13 cellular contexts compared by ENCODE assay signal in the genomic region with DNA sequence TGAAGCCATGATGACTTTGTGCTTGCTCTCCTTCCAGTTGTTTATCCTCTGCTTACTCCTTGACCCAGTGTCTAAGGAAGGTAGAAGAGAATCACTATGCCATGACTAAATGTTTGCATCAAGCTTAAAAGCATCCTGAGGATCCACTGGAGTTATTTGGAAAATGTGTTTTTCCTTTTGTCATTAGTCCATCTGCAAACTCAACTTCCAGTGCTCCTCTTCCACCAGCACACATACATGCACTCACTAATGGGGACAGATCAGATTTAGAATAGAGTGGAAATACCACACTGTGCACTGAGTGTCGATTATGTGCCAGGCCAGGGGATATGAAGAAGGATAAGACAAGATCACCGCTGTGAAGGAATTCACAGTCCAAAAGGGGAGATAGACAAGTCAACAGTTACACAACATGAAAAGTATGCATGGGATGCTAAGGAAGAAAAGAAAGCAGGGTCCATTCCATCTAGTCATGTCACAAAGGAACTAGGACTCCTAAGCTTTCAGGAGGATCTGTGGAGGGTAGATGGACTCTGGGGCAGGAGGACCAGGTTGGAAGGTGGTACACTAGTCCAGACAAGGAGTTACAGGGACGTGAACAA. TPM values are rescaled to one million over a fixed set of nuclear protein-coding genes. Genes with fewer than 3 reads are reported as not detected.
DNase-seq lines count a peak whose midpoint lies in the region; ATAC-seq, FAIRE-seq and TF ChIP-seq lines count a peak whose summit lies in the region.
"Had no signal": no experiment of that assay in that cellular context is flagged by ENCODE, and none has a peak within 500 bp of the region (broad histone marks: within the 10 kb centered on the region; RNA-seq: fewer than 3 reads in every experiment).

No MANE protein-coding gene starts in this region.

- 0 out of 2 replicates have a peak overlapping the region, but pooled peaks have one; percentile 6 for H3K4ac ChIP-seq in IMR-90 (ENCODE audit: low read depth, low read length)

- 86% methylated on average over 1 of the region's 3 CpGs; no CpG with 5 or more reads in 1 of the 2 experiments for WGBS in IMR-90 (ENCODE audit: extremely low coverage in 2 of 2, insufficient read length in 1 of 2), 2 experiments

- H3K4me1 Mint-ChIP-seq in CD4-positive, alpha-beta T cell (ENCODE audit: low read depth): peaks cover 63% of the 10 kb centered on the region
- H3K4me1 Mint-ChIP-seq in astrocyte (ENCODE audit: low read depth, unreplicated experiment): peaks cover 35% of the 10 kb centered on the region
- peaks cover 33 to 76% (median 71%) of the 10 kb centered on the region in 7 donors for H3K4me1 Mint-ChIP-seq in naive thymus-derived CD4-positive, alpha-beta T cell

- no peaks in the 10 kb centered on the region for H3K36me3 ChIP-seq in IMR-90 (ENCODE audit: control insufficient read depth, insufficient read depth, low read length)
- H3K36me3 ChIP-seq in astrocyte (ENCODE audit: insufficient read depth, low read length): peaks cover 6% of the 10 kb centered on the region
- H3K36me3 ChIP-seq in naive thymus-derived CD4-positive, alpha-beta T cell (ENCODE audit: control insufficient read depth in 2 of 3, insufficient read depth in 3 of 3, low read length in 3 of 3): peaks cover 16 to 37% (median 20%) of the 10 kb centered on the region in 3 experiments
- peaks cover 28% of the 10 kb centered on the region for H3K36me3 ChIP-seq in effector memory CD4-positive, alpha-beta T cell (ENCODE audit: control insufficient read depth, insufficient read depth, low read length)

- no peak overlapping the region for H2BK15ac ChIP-seq in IMR-90 (ENCODE audit: low read depth, low read length)

- H2AK5ac ChIP-seq in IMR-90 (ENCODE audit: low read depth, low read length): no peak overlapping the region

- no peak overlapping the region for H3K4me3 ChIP-seq in IMR-90 (ENCODE audit: insufficient read depth, low read depth, low read length)
- H3K4me3 ChIP-seq in astrocyte (ENCODE audit: insufficient read depth, low read depth, low read length): peak overlapping the region; percentile 32
- H3K4me3 ChIP-seq in naive thymus-derived CD4-positive, alpha-beta T cell (ENCODE audit: low read length): no peak overlapping the region
- H3K4me3 ChIP-seq in effector memory CD4-positive, alpha-beta T cell (ENCODE audit: insufficient read depth, low read depth, low read length, poor library complexity, severe bottlenecking): no peak overlapping the region

- TF ChIP-seq POLR2A in IMR-90 (IDR thresholded peaks at IDR 0.05; ENCODE audit: low read depth, low read length): no peak

- no peaks in the 10 kb centered on the region for H3K9me3 ChIP-seq in CD4-positive, alpha-beta T cell (ENCODE audit: control insufficient read depth, low read length)
- H3K9me3 ChIP-seq in IMR-90 (ENCODE audit: control insufficient read depth, insufficient read depth, low read length) (no peaks in the 10 kb centered on the region), astrocyte (ENCODE audit: insufficient read depth, low read depth, low read length) (no peaks in the 10 kb centered on the region)
- H3K9me3 ChIP-seq in naive thymus-derived CD4-positive, alpha-beta T cell (ENCODE audit: control insufficient read depth in 2 of 3, low read length in 3 of 3): no peaks in the 10 kb centered on the region
- no peaks in the 10 kb centered on the region for H3K9me3 ChIP-seq in effector memory CD4-positive, alpha-beta T cell (ENCODE audit: control insufficient read depth, low read length)

- H3K4me2 ChIP-seq in IMR-90 (ENCODE audit: low read depth, low read length) (no peak overlapping the region), astrocyte (ENCODE audit: low read length) (peak overlapping the region; percentile 94)

- no peaks in the 10 kb centered on the region for H3K27me3 ChIP-seq in CD4-positive, alpha-beta T cell (ENCODE audit: control insufficient read depth, insufficient read depth, low read length)
- H3K27me3 ChIP-seq in IMR-90 (ENCODE audit: control insufficient read depth, insufficient read depth, low read length) (no peaks in the 10 kb centered on the region), astrocyte (ENCODE audit: insufficient read depth, low read length) (no peaks in the 10 kb centered on the region)
- H3K27me3 ChIP-seq in naive thymus-derived CD4-positive, alpha-beta T cell (ENCODE audit: control insufficient read depth in 2 of 2, insufficient read depth in 2 of 2, low read length in 2 of 2): no peaks in the 10 kb centered on the region
- no peaks in the 10 kb centered on the region for H3K27me3 ChIP-seq in effector memory CD4-positive, alpha-beta T cell (replicated peaks; ENCODE audit: control insufficient read depth, insufficient read depth, low read length, poor library complexity, severe bottlenecking)

- H3K36me3 Mint-ChIP-seq in CD4-positive, alpha-beta T cell (ENCODE audit: low read depth): peaks cover 61% of the 10 kb centered on the region
- H3K36me3 Mint-ChIP-seq in astrocyte (ENCODE audit: low read depth, unreplicated experiment): no peaks in the 10 kb centered on the region
- H3K36me3 Mint-ChIP-seq in naive thymus-derived CD4-positive, alpha-beta T cell: peaks cover 10 to 34% (median 25%) of the 10 kb centered on the region in 5 donors

- no TSS peak for BruUV-seq in IMR-90 (replicated peaks; lab: Mats Ljungman, UMichigan)

- no peak overlapping the region for H4K5ac ChIP-seq in IMR-90 (ENCODE audit: low read depth, low read length)

- ATAC-seq in CD4-positive, alpha-beta T cell (ENCODE audit: poor library complexity): no peak
- ATAC-seq in IMR-90 (ENCODE audit: low read depth): no peak
- ATAC-seq in naive thymus-derived CD4-positive, alpha-beta T cell: no peak
- no peak for ATAC-seq in GM21717 (IDR thresholded peaks at IDR 0.05; ENCODE audit: unreplicated experiment)

- H3K27ac Mint-ChIP-seq in CD4-positive, alpha-beta T cell: peak overlapping the region; percentile 89
- H3K27ac Mint-ChIP-seq in astrocyte (ENCODE audit: unreplicated experiment): peak overlapping the region; percentile 49
- H3K27ac Mint-ChIP-seq in naive thymus-derived CD4-positive, alpha-beta T cell: peak overlapping the region in 8 of 9 donors; percentile 91 to 99 (median 95)
- H3K27ac Mint-ChIP-seq: CD14-positive monocyte had no signal

- no peak overlapping the region for H2AK9ac ChIP-seq in IMR-90 (replicated peaks; ENCODE audit: low read depth, low read length, poor library complexity)

- no peaks in the 10 kb centered on the region for H3K9me3 Mint-ChIP-seq in CD4-positive, alpha-beta T cell
- H3K9me3 Mint-ChIP-seq in astrocyte (ENCODE audit: unreplicated experiment): no peaks in the 10 kb centered on the region
- no peaks in the 10 kb centered on the region for H3K9me3 Mint-ChIP-seq in naive thymus-derived CD4-positive, alpha-beta T cell

- H3K14ac ChIP-seq in IMR-90 (replicated peaks; ENCODE audit: low read depth, low read length): no peak overlapping the region

- no peak for TF ChIP-seq CTCF in CD4-positive, alpha-beta T cell (IDR thresholded peaks at IDR 0.05)
- TF ChIP-seq CTCF in IMR-90 (conservative IDR thresholded peaks at IDR 0.05; ENCODE audit: low read depth, low read length) (no peak), astrocyte (IDR thresholded peaks at IDR 0.05; ENCODE audit: insufficient read depth, low read depth, low read length) (no peak)

- H3K9me1 ChIP-seq in IMR-90 (ENCODE audit: insufficient read depth, low read length): peaks cover 10% of the 10 kb centered on the region

- peaks cover 29% of the 10 kb centered on the region for H3K79me2 ChIP-seq in astrocyte (ENCODE audit: insufficient read depth, low read length)

- H4K8ac ChIP-seq in IMR-90 (ENCODE audit: low read depth in 2 of 2, low read length in 2 of 2): no peak overlapping the region

- POLR2A ChIA-PET in CD4-positive, alpha-beta T cell (lab: Charles Lee): interaction anchor here (1.2 kb wide), 1 partner anchor 40 kb away, joined by 3 read pairs; no protein-coding TSS in a partner anchor
- POLR2A ChIA-PET in IMR-90 (lab: Charles Lee; ENCODE audit: unreplicated experiment): no interaction called here
- POLR2A ChIA-PET in naive thymus-derived CD4-positive, alpha-beta T cell (lab: Charles Lee): no interaction called here
- POLR2A ChIA-PET in HEK293T (lab: Yijun Ruan, JAX): no interaction called here

- H3K4me3 Mint-ChIP-seq in CD4-positive, alpha-beta T cell: peak overlapping the region; percentile 91
- peak overlapping the region; percentile 79 for H3K4me3 Mint-ChIP-seq in astrocyte (ENCODE audit: unreplicated experiment)
- peak overlapping the region; percentile 85 to 99 (median 96) for H3K4me3 Mint-ChIP-seq in naive thymus-derived CD4-positive, alpha-beta T cell
- H3K4me3 Mint-ChIP-seq: CD14-positive monocyte had no signal

- no peaks in the 10 kb centered on the region for H4K20me1 ChIP-seq in IMR-90 (ENCODE audit: insufficient read depth, low read length)
- no peaks in the 10 kb centered on the region for H4K20me1 ChIP-seq in astrocyte (ENCODE audit: insufficient read depth, low read length)

- no peak overlapping the region for H3K56ac ChIP-seq in IMR-90 (ENCODE audit: extremely low read depth, insufficient read depth, low read length)

- H2AFZ ChIP-seq in IMR-90 (replicated peaks; ENCODE audit: low read length, poor library complexity) (no peak overlapping the region), astrocyte (ENCODE audit: low read depth, low read length) (no peak overlapping the region)

- no peak for DNase-seq in CD4-positive, alpha-beta T cell
- DNase-seq in IMR-90 (peak; percentile 29), astrocyte (ENCODE audit: low read depth) (peak; percentile 51), HEK293T (ENCODE audit: extremely low spot score) (no peak), NOMO-1 treated with dmso at 0.1 percent for 144 hours (lab: John Stamatoyannopoulos, UW; ENCODE audit: unreplicated experiment) (no peak)
- no peak for DNase-seq in naive thymus-derived CD4-positive, alpha-beta T cell
- no peak for DNase-seq in effector memory CD4-positive, alpha-beta T cell
- DNase-seq: central memory CD4-positive, alpha-beta T cell; NCI-H1417 treated with DMSO at 0.1 percent for 48 hours; NCI-H748 treated with DMSO at 0.1 percent for 48 hours; stimulated activated CD4-positive, alpha-beta T cell treated with anti-CD3 and anti-CD28 coated beads, Interleukin-12 subunit alpha, Interleukin-12 subunit beta, amount 100 ng/mL, for 4 hours had no signal

- dilution Hi-C loops in IMR-90 (cut with HindIII; ENCODE audit: low sequenced_read_pairs, unreplicated experiment): no loop called here

- H3K27ac ChIP-seq in CD4-positive, alpha-beta T cell (ENCODE audit: low read depth, low read length): no peak overlapping the region
- H3K27ac ChIP-seq in IMR-90 (ENCODE audit: insufficient read depth, low read length) (no peak overlapping the region), astrocyte (ENCODE audit: low read depth, low read length) (peak overlapping the region; percentile 84)
- no peak overlapping the region for H3K27ac ChIP-seq in naive thymus-derived CD4-positive, alpha-beta T cell (ENCODE audit: low read depth, low read length)
- no peak overlapping the region for H3K27ac ChIP-seq in effector memory CD4-positive, alpha-beta T cell (ENCODE audit: insufficient read depth, low read length, poor library complexity, severe bottlenecking)

- H3K79me1 ChIP-seq in IMR-90 (ENCODE audit: low read depth in 1 of 2, low read length in 2 of 2): peaks cover 0 to 7% of the 10 kb centered on the region in 2 experiments; a peak in 2 of 4 replicates

- in situ Hi-C loops in IMR-90 (cut with MboI; ENCODE audit: low sequenced_read_pairs): no loop called here

- no peak overlapping the region for H3K23ac ChIP-seq in IMR-90 (ENCODE audit: low read depth, low read length)

- H3K4me1 ChIP-seq in IMR-90 (ENCODE audit: control insufficient read depth, insufficient read depth, low read length): peaks cover 1% of the 10 kb centered on the region; the same call in 1 of the 2 replicates
- H3K4me1 ChIP-seq in astrocyte (ENCODE audit: insufficient read depth, low read length): peaks cover 52% of the 10 kb centered on the region
- peaks cover 18 to 40% of the 10 kb centered on the region in 2 donors for H3K4me1 ChIP-seq in naive thymus-derived CD4-positive, alpha-beta T cell (ENCODE audit: control insufficient read depth in 2 of 2, insufficient read depth in 2 of 2, low read length in 2 of 2)
- peaks cover 15% of the 10 kb centered on the region for H3K4me1 ChIP-seq in effector memory CD4-positive, alpha-beta T cell (ENCODE audit: control insufficient read depth, insufficient read depth, low read length, poor library complexity, severe bottlenecking)

- no peak for TF ChIP-seq RAD21 in IMR-90 (IDR thresholded peaks at IDR 0.05; ENCODE audit: low read length)

- H2BK120ac ChIP-seq in IMR-90 (ENCODE audit: low read depth, low read length): no peak overlapping the region

- H3K9ac ChIP-seq in IMR-90 (ENCODE audit: low read depth, low read length) (no peak overlapping the region), astrocyte (ENCODE audit: low read length) (peak overlapping the region; percentile 81)

- no peak overlapping the region for H3K18ac ChIP-seq in IMR-90 (ENCODE audit: low read depth, low read length)

- H2BK5ac ChIP-seq in IMR-90 (ENCODE audit: low read depth, low read length, poor library complexity, severe bottlenecking): peak overlapping the region; percentile 24

- H3K27me3 Mint-ChIP-seq in CD4-positive, alpha-beta T cell: no peaks in the 10 kb centered on the region
- H3K27me3 Mint-ChIP-seq in astrocyte (ENCODE audit: low read depth, unreplicated experiment): no peaks in the 10 kb centered on the region
- H3K27me3 Mint-ChIP-seq in naive thymus-derived CD4-positive, alpha-beta T cell: no peaks in the 10 kb centered on the region

- intact Hi-C loops in CD4-positive, alpha-beta T cell (cut with DNase I, micrococcal nuclease): loop anchor here (1.0 to 10.0 kb wide), 8 partner anchors 43 to 770 kb away; partner anchors contain the start of genes SLAIN2 (in 1 of the 2) and TXK (in 1 of the 2)
- intact Hi-C loops in IMR-90 (cut with micrococcal nuclease): loop anchor here (5.0 kb wide), 1 partner anchor 58 kb away; no protein-coding TSS in a partner anchor
- intact Hi-C loops in naive thymus-derived CD4-positive, alpha-beta T cell (cut with micrococcal nuclease): loop anchor here (5.0 to 10.0 kb wide), 5 partner anchors 38 to 1420 kb away; partner anchors contain the start of genes ATP10D (in 1 of the 2), NFXL1 (in 1 of the 2) and TXK (in 1 of the 2)

- CTCF ChIA-PET in CD4-positive, alpha-beta T cell (lab: Charles Lee): no interaction called here
- CTCF ChIA-PET in IMR-90 (lab: Yijun Ruan, JAX) (interaction anchor here (0.6 kb wide), 1 partner anchor 368 kb away, joined by 3 read pairs; no protein-coding TSS in a partner anchor), HEK293T (lab: Yijun Ruan, JAX) (no interaction called here)
- CTCF ChIA-PET in naive thymus-derived CD4-positive, alpha-beta T cell (lab: Charles Lee): interaction anchor here (1.3 kb wide), 1 partner anchor 326 kb away, joined by 4 read pairs; no protein-coding TSS in a partner anchor

- FAIRE-seq in astrocyte (lab: Jason Lieb, UNC): no peak

- no peak overlapping the region for H2BK20ac ChIP-seq in IMR-90 (ENCODE audit: low read depth, low read length)

- no peak overlapping the region for H4K91ac ChIP-seq in IMR-90 (ENCODE audit: insufficient read depth, low read depth, low read length)

RNA-seq across cellular contexts. Expression of gene OCIAD2, which starts 1.9 kb away (rescaled TPM):
- total RNA-seq in CD4-positive, alpha-beta T cell: 10 to 100 TPM; 77.0 to 91.1 TPM
- 16.5 and 19.2 TPM in 2 replicates for total RNA-seq in IMR-90 (2012; rRNA removed)
- 21.4 and 26.3 TPM in 2 replicates for polyA plus RNA-seq in IMR-90 (2012; rRNA removed)
- 9.9 and 22.8 TPM in 2 replicates for polyA plus RNA-seq in IMR-90 (2012; cell fraction: cytosol; rRNA removed)
- 3.4 and 11.8 TPM in 2 replicates for polyA plus RNA-seq in IMR-90 (2012; cell fraction: nucleus; rRNA removed; ENCODE audit: low replicate concordance)
- 50.3 and 76.1 TPM in 2 replicates for total RNA-seq in astrocyte
- total RNA-seq in naive thymus-derived CD4-positive, alpha-beta T cell: 100 to 1,000 TPM in 2 of 5 experiments, 10 to 100 TPM in 3; 42.0 to 142 (median 97.5) TPM
- 100 to 1,000 TPM; 299 to 398 TPM for polyA plus RNA-seq in naive thymus-derived CD4-positive, alpha-beta T cell

Comparison
In these comparisons a context has a peak if more than half of its experiments do, and no peak if none do; other contexts are left out.
1. DNase-seq: peak in IMR-90 (single experiment) and astrocyte (single experiment); none in CD4-positive, alpha-beta T cell (0 of 10), naive thymus-derived CD4-positive, alpha-beta T cell (0 of 9), effector memory CD4-positive, alpha-beta T cell (0 of 3), HEK293T (single experiment) and NOMO-1 treated with dmso at 0.1 percent for 144 hours (single experiment).
2. CTCF ChIA-PET loops: an anchor here in IMR-90 (0.6 kb wide) and naive thymus-derived CD4-positive, alpha-beta T cell (1.3 kb wide); none called in CD4-positive, alpha-beta T cell and HEK293T.
3. Peak in every context shown above with its lines, with median percentiles within 50 percentile points of each other: H3K27ac Mint-ChIP-seq and H3K4me3 Mint-ChIP-seq.